ENCODE assay signal across 1 cellular context in genomic region chr10:63465293-63466167, GRCh38.
TF ChIP-seq lines count a peak whose summit lies in the region.

TSS of gene JMJD1C (minus strand) at chr10:63465977. CDS start at chr10:63465662, 315 bp downstream.

TF ChIP-seq in H1, 55 proteins besides CTCF, POLR2A, EP300 and RAD21 (continued from another document):
- TF ChIP-seq RNF2 (IDR thresholded peaks at IDR 0.05; ENCODE audit: borderline replicate concordance, low read depth, low read length, missing control alignments, poor library complexity, severe bottlenecking) (no peak), CREB1 (IDR thresholded peaks at IDR 0.05) (no peak), CHD2 (IDR thresholded peaks at IDR 0.05; ENCODE audit: low read length) (peak; percentile 89), CBX5 (IDR thresholded peaks at IDR 0.05; ENCODE audit: low read depth, low read length) (no peak), SIN3A (conservative IDR thresholded peaks at IDR 0.05 in 1 of 2, IDR thresholded peaks at IDR 0.05 in 1 of 2; ENCODE audit: low read depth in 1 of 2, low read length in 2 of 2) (peak in 1 of 2 experiments; percentile 34; a peak in 2 of 4 replicates), SUZ12 (IDR thresholded peaks at IDR 0.05; ENCODE audit: low read length) (no peak), RBBP5 (IDR thresholded peaks at IDR 0.05; ENCODE audit: borderline replicate concordance, low read depth, low read length) (peak; percentile 99), MAFK (IDR thresholded peaks at IDR 0.05; ENCODE audit: low read depth, low read length) (no peak), HDAC2 (IDR thresholded peaks at IDR 0.05; ENCODE audit: borderline replicate concordance in 1 of 2, low read depth in 2 of 2, low read length in 2 of 2) (peak in 1 of 2 experiments; percentile 38; a peak in 1 of 4 replicates), KDM4A (IDR thresholded peaks at IDR 0.05; ENCODE audit: low read depth, low read length, severe bottlenecking) (peak; percentile 97), TAF1 (IDR thresholded peaks at IDR 0.05; ENCODE audit: low read depth, low read length) (peak; percentile 95), SP1 (IDR thresholded peaks at IDR 0.05; ENCODE audit: low read depth, low read length) (0 out of 2 replicates have a peak, but pooled peaks have one; percentile 1), ASH2L (IDR thresholded peaks at IDR 0.05; ENCODE audit: low read length) (peak; percentile 100), RFX5 (IDR thresholded peaks at IDR 0.05; ENCODE audit: borderline replicate concordance, low read depth, low read length) (no peak), YY1 (IDR thresholded peaks at IDR 0.05; ENCODE audit: low read depth, low read length) (no peak), BCL11A (IDR thresholded peaks at IDR 0.05; ENCODE audit: low read depth in 2 of 2, low read length in 2 of 2) (no peak), CHD1 (IDR thresholded peaks at IDR 0.05; ENCODE audit: low read depth, low read length) (no peak), EZH2 (IDR thresholded peaks at IDR 0.05; ENCODE audit: low read depth, low read length, severe bottlenecking) (no peak), SP2 (IDR thresholded peaks at IDR 0.05; ENCODE audit: low read length) (no peak), RXRA (IDR thresholded peaks at IDR 0.05; ENCODE audit: insufficient read depth, low read depth, low read length) (no peak), NRF1 (IDR thresholded peaks at IDR 0.05; ENCODE audit: low read depth, low read length) (no peak), ATF2 (IDR thresholded peaks at IDR 0.05; ENCODE audit: low read length) (no peak; the same call in 1 of the 2 replicates), POU5F1 (IDR thresholded peaks at IDR 0.05; ENCODE audit: low read depth, low read length) (no peak), PHF8 (conservative IDR thresholded peaks at IDR 0.05; ENCODE audit: low read depth, low read length) (peak; percentile 88), ZNF274 (IDR thresholded peaks at IDR 0.05; ENCODE audit: borderline replicate concordance, extremely low read depth, low read length) (no peak), USF2 (IDR thresholded peaks at IDR 0.05; ENCODE audit: low read length) (no peak; the same call in 1 of the 2 replicates), SIX5 (IDR thresholded peaks at IDR 0.05; ENCODE audit: low read depth, low read length) (no peak), ATF3 (IDR thresholded peaks at IDR 0.05; ENCODE audit: insufficient read depth, low read depth, low read length) (no peak), SP4 (IDR thresholded peaks at IDR 0.05; ENCODE audit: low read length) (no peak), FOSL1 (IDR thresholded peaks at IDR 0.05; ENCODE audit: insufficient read depth, low read depth, low read length) (no peak), GABPA (IDR thresholded peaks at IDR 0.05; ENCODE audit: borderline replicate concordance, insufficient read depth, low read length) (no peak; the same call in 1 of the 2 replicates), KDM1A (IDR thresholded peaks at IDR 0.05; ENCODE audit: borderline replicate concordance, low read length) (no peak), GTF2F1 (IDR thresholded peaks at IDR 0.05; ENCODE audit: borderline replicate concordance, low read depth, low read length) (no peak), SIRT6 (IDR thresholded peaks at IDR 0.05; ENCODE audit: low read length) (no peak), SAP30 (IDR thresholded peaks at IDR 0.05; ENCODE audit: insufficient read depth, insufficient replicate concordance, low read length) (peak; percentile 23), HDAC6 (IDR thresholded peaks at IDR 0.05; ENCODE audit: low read depth, low read length) (no peak), EGR1 (IDR thresholded peaks at IDR 0.05; ENCODE audit: borderline replicate concordance, low read depth, low read length) (peak; percentile 72; the same call in 1 of the 2 replicates), CTBP2 (IDR thresholded peaks at IDR 0.05; ENCODE audit: borderline replicate concordance, insufficient read depth, insufficient read length, low read length) (no peak), SRF (IDR thresholded peaks at IDR 0.05; ENCODE audit: low read depth, low read length) (no peak), TAF7 (optimal IDR thresholded peaks at IDR 0.05; ENCODE audit: borderline replicate concordance, low read depth, low read length) (peak; percentile 89), BACH1 (IDR thresholded peaks at IDR 0.05; ENCODE audit: low read length) (no peak), CBX8 (IDR thresholded peaks at IDR 0.05; ENCODE audit: borderline replicate concordance, low read depth, low read length) (no peak), JUND (IDR thresholded peaks at IDR 0.05; ENCODE audit: low read length) (no peak), CHD7 (IDR thresholded peaks at IDR 0.05; ENCODE audit: insufficient replicate concordance, low read length) (no peak), NANOG (IDR thresholded peaks at IDR 0.05; ENCODE audit: insufficient read depth, low read depth, low read length, poor library complexity, severe bottlenecking) (peak; percentile 5), JUN (IDR thresholded peaks at IDR 0.05; ENCODE audit: low read depth, low read length) (no peak), BRCA1 (IDR thresholded peaks at IDR 0.05; ENCODE audit: low read depth, low read length) (no peak; the same call in 1 of the 2 replicates), TBP (IDR thresholded peaks at IDR 0.05; ENCODE audit: low read depth, low read length) (peak; percentile 81; the same call in 1 of the 2 replicates)
TF ChIP-seq in H1: peak in this region for 17.
